ENCODE assay signal across 8 cellular contexts in the genomic region with DNA sequence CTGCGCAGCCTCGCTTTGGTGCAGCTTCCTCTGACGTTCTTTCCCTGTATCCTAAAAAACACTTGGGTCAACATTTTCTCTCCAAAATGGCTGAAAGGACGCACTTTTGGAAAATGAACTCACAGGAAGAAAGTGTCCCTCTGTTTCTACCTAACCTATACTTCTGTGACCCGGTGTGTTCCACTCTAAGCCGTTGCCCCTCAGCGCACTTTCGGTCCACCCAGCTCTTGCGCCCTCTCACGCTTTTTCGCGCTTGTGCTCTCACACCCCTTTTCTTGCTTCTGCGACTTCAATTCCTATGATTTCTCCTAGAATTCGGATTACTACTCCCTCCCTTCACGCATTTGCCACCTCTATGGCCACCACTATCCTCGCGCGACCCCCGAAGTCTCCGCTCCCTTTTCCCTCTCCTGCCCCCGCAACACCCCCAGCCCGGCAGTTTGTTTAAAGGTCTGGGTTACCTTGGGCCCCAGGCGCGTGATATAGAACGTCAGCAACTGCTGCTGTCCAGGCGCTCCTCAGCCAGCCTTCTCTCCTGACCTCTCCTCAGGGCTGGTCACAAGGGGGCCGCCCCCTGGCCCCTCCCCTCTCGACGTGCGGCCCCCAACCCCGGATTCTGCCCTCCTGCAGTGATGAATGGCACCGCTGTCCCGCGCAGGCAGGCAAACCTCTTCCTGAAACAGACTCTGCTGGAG. TPM values are rescaled to one million over a fixed set of nuclear protein-coding genes. Genes with fewer than 3 reads are reported as not detected.
DNase-seq lines count a peak whose midpoint lies in the region; ATAC-seq and TF ChIP-seq lines count a peak whose summit lies in the region.

A gene (minus strand): TSS at position 534 of the 695 bp plus-strand sequence. CDS start 909 bp downstream, outside the sequence.

- WGBS in thymus: under 1% methylated on average over 34 of the region's 34 CpGs

- H3K36me3 ChIP-seq in thymus (ENCODE audit: control insufficient read depth, insufficient read depth): no peaks in the 10 kb centered on the region

- no peak for TF ChIP-seq CTCF in epithelial cell of proximal tubule (conservative IDR thresholded peaks at IDR 0.05; ENCODE audit: low read depth, low read length)

- peak; percentile 52 for ATAC-seq in GM21423 (IDR thresholded peaks at IDR 0.05; ENCODE audit: unreplicated experiment)

- H3K4me3 ChIP-seq in epithelial cell of proximal tubule (ENCODE audit: low read depth, low read length) (peak within 1 kb of the TSS; percentile 77), mononuclear cell (ENCODE audit: low read length) (peak within 1 kb of the TSS; percentile 69), thymus (ENCODE audit: low read length) (peak within 1 kb of the TSS; percentile 78)

- peak within 1 kb of the TSS; percentile 99 for H3K27ac ChIP-seq in thymus (ENCODE audit: low read depth)

- in situ Hi-C loops in G401 (cut with HindIII; ENCODE audit: low sequenced_read_pairs): no loop called here

- no peak for TF ChIP-seq EP300 in Ishikawa (IDR thresholded peaks at IDR 0.05; ENCODE audit: borderline replicate concordance)

- TF ChIP-seq RAD21 in Ishikawa (IDR thresholded peaks at IDR 0.05; ENCODE audit: low read depth): no peak

- H3K4me1 ChIP-seq in mononuclear cell (ENCODE audit: insufficient read depth, low read length) (peaks cover 6% of the 10 kb centered on the region), thymus (ENCODE audit: control insufficient read depth, insufficient read depth, low read length) (peaks cover 2% of the 10 kb centered on the region)

- H3K27me3 ChIP-seq in mononuclear cell (ENCODE audit: insufficient read depth, low read length) (no peaks in the 10 kb centered on the region), thymus (ENCODE audit: control insufficient read depth, insufficient read depth) (no peaks in the 10 kb centered on the region)

- peak; percentile 64 for DNase-seq in G401 (ENCODE audit: low spot score)
- DNase-seq in activated CD4-positive, alpha-beta T cell treated with anti-CD3 and anti-CD28 coated beads, Interleukin-2, amount 50 U/mL, for 4 hours: peak; percentile 4 to 6
- DNase-seq in epithelial cell of proximal tubule (ENCODE audit: low read depth): no peak
- DNase-seq in GF-D8 (lab: John Stamatoyannopoulos, UW): no peak

- H3K9me3 ChIP-seq in mononuclear cell (ENCODE audit: low read depth, low read length) (no peaks in the 10 kb centered on the region), thymus (ENCODE audit: control insufficient read depth) (no peaks in the 10 kb centered on the region)

TF ChIP-seq in Ishikawa, 13 proteins besides CTCF, POLR2A, EP300 and RAD21:
- TF ChIP-seq, protein P1, sequence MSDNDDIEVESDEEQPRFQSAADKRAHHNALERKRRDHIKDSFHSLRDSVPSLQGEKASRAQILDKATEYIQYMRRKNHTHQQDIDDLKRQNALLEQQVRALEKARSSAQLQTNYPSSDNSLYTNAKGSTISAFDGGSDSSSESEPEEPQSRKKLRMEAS (IDR thresholded peaks at IDR 0.05): no peak; the same call in 1 of the 2 replicates
- TF ChIP-seq ZBTB7A (IDR thresholded peaks at IDR 0.05; ENCODE audit: low read depth): 0 out of 2 replicates have a peak, but pooled peaks have one; percentile 8

RNA-seq across cellular contexts. Expression of the gene that starts here (rescaled TPM):
- 3.3 and 8.1 TPM in 2 replicates for total RNA-seq in G401 (2014; rRNA removed; shearing (Covaris generic))
- total RNA-seq in epithelial cell of proximal tubule: 0.80 and 1.0 TPM in 2 replicates
- 3.3 TPM for total RNA-seq in mononuclear cell
- polyA plus RNA-seq in thymus: 2.1 TPM

Comparison
In these comparisons a context has a peak if more than half of its experiments do, and no peak if none do; other contexts are left out.
1. DNase-seq: peak in G401 (single experiment) and activated CD4-positive, alpha-beta T cell treated with anti-CD3 and anti-CD28 coated beads, Interleukin-2, amount 50 U/mL, for 4 hours (2 of 2); none in epithelial cell of proximal tubule (single experiment) and GF-D8 (single experiment).
2. Peak in every context shown above with its lines, with median percentiles within 50 percentile points of each other: H3K4me3 ChIP-seq.